In genomic region chr18:32074206-32074605, GRCh38 we compare ENCODE assay signal across 16 cellular contexts.
"Had no signal": no experiment of that assay in that cellular context is flagged by ENCODE, and none has a peak within 500 bp of the region (broad histone marks: within the 10 kb centered on the region; RNA-seq: fewer than 3 reads in every experiment).

No MANE protein-coding gene starts in this region.

- H3K9me3 ChIP-seq: adrenal gland, breast epithelium, gastrocnemius medialis, left lung, prostate gland, right atrium auricular region, stomach, vagina had no signal

- H3K27me3 ChIP-seq: adrenal gland, breast epithelium, gastrocnemius medialis, left lung, right atrium auricular region, stomach, vagina had no signal

- H3K36me3 ChIP-seq: adrenal gland, breast epithelium, gastrocnemius medialis, left lung, prostate gland, right atrium auricular region, vagina had no signal

- H3K9me3 Mint-ChIP-seq: T-helper 1 cell treated with Interleukin-12 subunit alpha and Interleukin-12 subunit beta and Interleukin-4 antibody, amounts not matched to agents 30 μg/mL and 1 μg/mL, for 36 hours had no signal

- H3K4me1 ChIP-seq: adrenal gland, breast epithelium, gastrocnemius medialis, left lung, prostate gland, right atrium auricular region, stomach, vagina had no signal

- H3K27ac ChIP-seq: adrenal gland, breast epithelium, gastrocnemius medialis, left lung, prostate gland, right atrium auricular region, stomach, vagina had no signal

- H3K27ac Mint-ChIP-seq: T-helper 1 cell treated with Interleukin-12 subunit alpha and Interleukin-12 subunit beta and Interleukin-4 antibody, amounts not matched to agents 30 μg/mL and 1 μg/mL, for 36 hours had no signal

- ATAC-seq: esophagus mucosa, gastrocnemius medialis, left lung had no signal

- H3K4me3 Mint-ChIP-seq: T-helper 1 cell treated with Interleukin-12 subunit alpha and Interleukin-12 subunit beta and Interleukin-4 antibody, amounts not matched to agents 30 μg/mL and 1 μg/mL, for 36 hours had no signal

- DNase-seq: activated CD4-positive, alpha-beta T cell treated with anti-CD3 and anti-CD28 coated beads, Interleukin-2, amount 50 U/mL, for 1 hour; adrenal gland; cerebellar nuclear complex; effector CD4-positive, alpha-beta T cell; gastrocnemius medialis; head of caudate nucleus; left lung; midbrain; stomach; trophoblast cell had no signal

- H3K4me3 ChIP-seq: adrenal gland, breast epithelium, gastrocnemius medialis, left lung, prostate gland, right atrium auricular region, stomach, vagina had no signal
